Comparison of ENCODE assay signal across 9 cellular contexts in genomic region chr1:27392778-27393635, GRCh38. TPM values are rescaled to one million over a fixed set of nuclear protein-coding genes. Genes with fewer than 3 reads are reported as not detected.
A peak's percentile ranks its signal among the peaks of the same experiment; 100 is the strongest.
DNase-seq lines count a peak whose midpoint lies in the region; ATAC-seq, FAIRE-seq and TF ChIP-seq lines count a peak whose summit lies in the region.
"Had no signal": no experiment of that assay in that cellular context is flagged by ENCODE, and none has a peak within 500 bp of the region (broad histone marks: within the 10 kb centered on the region; RNA-seq: fewer than 3 reads in every experiment).

No MANE protein-coding gene starts in this region.

- H3K36me3 Mint-ChIP-seq in IgD-negative memory B cell (peaks cover 2% of the 10 kb centered on the region), chondrocyte (ENCODE audit: low read depth) (no peaks in the 10 kb centered on the region), natural killer cell (no peaks in the 10 kb centered on the region)

- in situ Hi-C loops in G401 (cut with HindIII; ENCODE audit: low sequenced_read_pairs) = no loop called here

- peak overlapping the region; percentile 29 to 89 (median 80) for H3K4me3 Mint-ChIP-seq in IgD-negative memory B cell
- peak overlapping the region; percentile 72 for H3K4me3 Mint-ChIP-seq in chondrocyte (ENCODE audit: unreplicated experiment)
- H3K4me3 Mint-ChIP-seq in natural killer cell = peak overlapping the region; percentile 61

- H3K27me3 Mint-ChIP-seq in IgD-negative memory B cell (peaks cover 7% of the 10 kb centered on the region), chondrocyte (ENCODE audit: low read depth) (peaks cover 5% of the 10 kb centered on the region), natural killer cell (ENCODE audit: low read depth in 2 of 2) (peaks cover 7 to 14% of the 10 kb centered on the region in 2 donors)

- intact Hi-C loops in natural killer cell (cut with micrococcal nuclease) = no loop called here

- no peak for TF ChIP-seq POLR2A in H54 (IDR thresholded peaks at IDR 0.05; ENCODE audit: low read depth, low read length)
- TF ChIP-seq POLR2A in GM12892 (IDR thresholded peaks at IDR 0.05; ENCODE audit: low read depth, low read length) = no peak

- peaks cover 9 to 15% (median 11%) of the 10 kb centered on the region in 3 donors for H3K4me1 Mint-ChIP-seq in IgD-negative memory B cell
- H3K4me1 Mint-ChIP-seq in chondrocyte (ENCODE audit: low read depth) = peaks cover 13% of the 10 kb centered on the region
- H3K4me1 Mint-ChIP-seq in natural killer cell = peaks cover 9 to 19% of the 10 kb centered on the region in 2 donors

- TF ChIP-seq CTCF in chondrocyte (IDR thresholded peaks at IDR 0.05) (peak; percentile 43), natural killer cell (IDR thresholded peaks at IDR 0.05) (no peak)

- no peak for ATAC-seq in natural killer cell

- H3K27ac Mint-ChIP-seq in IgD-negative memory B cell (peak overlapping the region; percentile 3 to 92 (median 84)), chondrocyte (ENCODE audit: unreplicated experiment) (no peak overlapping the region), natural killer cell (peak overlapping the region in 1 of 2 donors; percentile 98)

- FAIRE-seq in H54 (lab: Jason Lieb, UNC) (no peak), GM12892 (lab: Jason Lieb, UNC) (no peak)
- FAIRE-seq: TTC549 had no signal

- H3K9me3 Mint-ChIP-seq in IgD-negative memory B cell (no peaks in the 10 kb centered on the region), chondrocyte (ENCODE audit: low read depth) (no peaks in the 10 kb centered on the region), natural killer cell (no peaks in the 10 kb centered on the region)

- DNase-seq in G401 (ENCODE audit: low spot score) = peak; percentile 20
- peak; percentile 77 for DNase-seq in chondrocyte (ENCODE audit: low spot score)
- DNase-seq in natural killer cell = no peak
- no peak for DNase-seq in amniotic stem cell (lab: John Stamatoyannopoulos, UW)
- DNase-seq in H54 (ENCODE audit: insufficient read length, low spot score) = no peak
- no peak for DNase-seq in GM12892 (ENCODE audit: insufficient read length)
- DNase-seq in NK-92 treated with Interleukin-12 subunit alpha and Interleukin-12 subunit beta, amount 100 ng/mL, for 24 hours (lab: John Stamatoyannopoulos, UW) = no peak

RNA-seq across cellular contexts. Expression of gene GPR3, which starts 0.6 kb away (rescaled TPM):
- 2.4 and 6.9 TPM in 2 replicates for total RNA-seq in G401 (2014; rRNA removed; shearing (Covaris generic))
- polyA plus RNA-seq in IgD-negative memory B cell = 0.16 TPM
- total RNA-seq in chondrocyte = 0.26 to 0.56 TPM (median 0.32 TPM) in 3 replicates
- total RNA-seq in natural killer cell = under 1 TPM; 0.39 to 0.87 (median 0.60) TPM
- 0.42 TPM for polyA plus RNA-seq in GM12892 (2012; ENCODE audit: missing spikeins)

RNA-seq across cellular contexts. Expression of gene CD164L2, which starts 9.9 kb away (rescaled TPM):
- not detected in 2 replicates for total RNA-seq in G401 (2014; rRNA removed; shearing (Covaris generic))
- not detected for polyA plus RNA-seq in IgD-negative memory B cell
- total RNA-seq in chondrocyte (not detected in 3 replicates), natural killer cell (under 1 TPM in 1 of 3 donors, not detected in 2; 0.40 TPM)
- 0.17 TPM for polyA plus RNA-seq in GM12892 (2012; ENCODE audit: missing spikeins)

RNA-seq across cellular contexts. Expression of gene FCN3, which starts 18.4 kb away (rescaled TPM):
- not detected in 2 replicates for total RNA-seq in G401 (2014; rRNA removed; shearing (Covaris generic))
- polyA plus RNA-seq in IgD-negative memory B cell = not detected
- not detected in 3 replicates for total RNA-seq in chondrocyte
- not detected for total RNA-seq in natural killer cell
- 0.47 TPM for polyA plus RNA-seq in GM12892 (2012; ENCODE audit: missing spikeins)

RNA-seq across cellular contexts. Expression of gene MAP3K6, which starts 26.2 kb away (rescaled TPM):
- total RNA-seq in G401 (2014; rRNA removed; shearing (Covaris generic)) = 10.0 and 17.3 TPM in 2 replicates
- polyA plus RNA-seq in IgD-negative memory B cell = 3.9 TPM
- total RNA-seq in chondrocyte = 42.0 to 54.0 TPM (median 50.3 TPM) in 3 replicates
- total RNA-seq in natural killer cell = 10 to 100 TPM in 2 of 3 donors, 1 to 10 TPM in 1; 8.2 to 15.1 (median 12.1) TPM
- polyA plus RNA-seq in GM12892 (2012; ENCODE audit: missing spikeins) = 8.7 TPM

RNA-seq across cellular contexts. Expression of gene SYTL1, which starts 51.2 kb away (rescaled TPM):
- total RNA-seq in G401 (2014; rRNA removed; shearing (Covaris generic)) = 38.2 and 44.0 TPM in 2 replicates
- polyA plus RNA-seq in IgD-negative memory B cell = 130 TPM
- total RNA-seq in chondrocyte = 0.82 to 1.2 TPM (median 0.85 TPM) in 3 replicates
- total RNA-seq in natural killer cell = 100 to 1,000 TPM; 244 to 312 (median 273) TPM
- 4.5 TPM for polyA plus RNA-seq in GM12892 (2012; ENCODE audit: missing spikeins)

Comparison
In these comparisons a context has a peak if more than half of its experiments do, and no peak if none do; other contexts are left out.
1. DNase-seq: peak in G401 (single experiment) and chondrocyte (single experiment); none in natural killer cell (single experiment), amniotic stem cell (single experiment), H54 (single experiment), GM12892 (single experiment) and NK-92 treated with Interleukin-12 subunit alpha and Interleukin-12 subunit beta, amount 100 ng/mL, for 24 hours (single experiment).
2. Peak in every context shown above with its lines, with median percentiles within 50 percentile points of each other: H3K4me3 Mint-ChIP-seq.